Comparison of ENCODE assay signal across 32 cellular contexts in genomic region chr1:41038110-41038509, GRCh38. TPM values are rescaled to one million over a fixed set of nuclear protein-coding genes. Genes with fewer than 3 reads are reported as not detected.
DNase-seq lines count a peak whose midpoint lies in the region; ATAC-seq, FAIRE-seq and TF ChIP-seq lines count a peak whose summit lies in the region.
"Had no signal": no experiment of that assay in that cellular context is flagged by ENCODE, and none has a peak within 500 bp of the region (broad histone marks: within the 10 kb centered on the region; RNA-seq: fewer than 3 reads in every experiment).

No MANE protein-coding gene starts in this region.

- H3K9me3 ChIP-seq in HepG2 (ENCODE audit: low read length) (no peaks in the 10 kb centered on the region), right lobe of liver (no peaks in the 10 kb centered on the region)
- H3K9me3 ChIP-seq: ascending aorta, MG63, sigmoid colon, upper lobe of right lung had no signal

- DNase-seq in HepG2 (ENCODE audit: low spot score): no peak
- no peak for DNase-seq in right lobe of liver
- no peak for DNase-seq in astrocyte of the cerebellum (ENCODE audit: low read depth)
- DNase-seq in fibroblast of the aortic adventitia (ENCODE audit: low read depth): peak; percentile 36
- DNase-seq in NCI-H128 (lab: John Stamatoyannopoulos, UW; ENCODE audit: unreplicated experiment): no peak
- no peak for DNase-seq in mucosa of gallbladder (ENCODE audit: low spot score)
- no peak for DNase-seq in frontal cortex (ENCODE audit: low spot score in 2 of 2)
- DNase-seq: activated CD4-positive, alpha-beta T cell treated with anti-CD3 and anti-CD28 coated beads, Interleukin-2, amount 10 ng/mL, durations not matched to agents 7 days and 5 days; effector memory CD4-positive, alpha-beta T cell; IMR-90; left ventricle myocardium superior; MG63; midbrain; NCI-H146; NCI-H2171 treated with DMSO at 0.1 percent for 48 hours; NCI-H82; nephron progenitor cell; OCI-M1; posterior cingulate gyrus; SIG-M5; sigmoid colon; stimulated activated CD8-positive, alpha-beta memory T cell treated with anti-CD3 and anti-CD28 coated beads, Interleukin-4, amount 100 ng/mL, for 48 hours; T-helper 1 cell; upper lobe of right lung had no signal

- no TSS peak for BruUV-seq in HepG2 (replicated peaks; lab: Mats Ljungman, UMichigan)

- H3K9ac ChIP-seq in HepG2 (ENCODE audit: insufficient read depth, low read depth, low read length): no peak overlapping the region

- ATAC-seq in HepG2: no peak
- ATAC-seq in right lobe of liver: no peak
- ATAC-seq in GM19324 (IDR thresholded peaks at IDR 0.05; ENCODE audit: low FRiP score, unreplicated experiment): no peak
- ATAC-seq: activated naive CD4-positive, alpha-beta T cell treated with anti-CD3 and anti-CD28 coated beads, Interleukin-2, amount 50 U/mL, for 72 hours; left ventricle myocardium superior; upper lobe of right lung had no signal

- CTCF ChIA-PET in HepG2 (lab: Yijun Ruan, JAX; ENCODE audit: low intra/inter-chr PET ratio, low total read pairs): no interaction called here

- intact Hi-C loops in HepG2 (cut with micrococcal nuclease; ENCODE audit: unreplicated experiment) (no loop called here), right lobe of liver (cut with DNase I) (no loop called here)

- POLR2A ChIA-PET in HepG2 (lab: Yijun Ruan, JAX): no interaction called here

- H3K4me2 ChIP-seq in HepG2 (ENCODE audit: low read depth, low read length): no peak overlapping the region

- TF ChIP-seq RAD21 in HepG2 (CRISPR knock-in tag; IDR thresholded peaks at IDR 0.05): no peak

- FAIRE-seq in HepG2 (lab: Jason Lieb, UNC): no peak
- FAIRE-seq in frontal cortex (lab: Jason Lieb, UNC): no peak
- FAIRE-seq: A204.1, G401.6, H54, TTC549 had no signal

- TF ChIP-seq CTCF in HepG2 (CRISPR knock-in tag; IDR thresholded peaks at IDR 0.05) (0 out of 2 replicates have a peak, but pooled peaks have one; percentile 12), right lobe of liver (IDR thresholded peaks at IDR 0.05) (peak in 1 of 4 donors; percentile 22), astrocyte of the cerebellum (IDR thresholded peaks at IDR 0.05; ENCODE audit: low read depth, low read length, missing control alignments) (peak; percentile 35), fibroblast of the aortic adventitia (IDR thresholded peaks at IDR 0.05; ENCODE audit: insufficient read depth, low read length) (peak; percentile 49)

- no peaks in the 10 kb centered on the region for H3K27me3 ChIP-seq in HepG2 (ENCODE audit: control insufficient read depth in 1 of 2, insufficient read depth in 2 of 2, low read length in 2 of 2)
- H3K27me3 ChIP-seq in right lobe of liver: no peaks in the 10 kb centered on the region
- H3K27me3 ChIP-seq: ascending aorta, MG63, sigmoid colon, upper lobe of right lung had no signal

- no peak overlapping the region for H2AFZ ChIP-seq in HepG2 (ENCODE audit: low read length)

- H3K79me2 ChIP-seq in HepG2 (ENCODE audit: insufficient read depth, low read length): no peaks in the 10 kb centered on the region

- no peaks in the 10 kb centered on the region for H4K20me1 ChIP-seq in HepG2 (ENCODE audit: insufficient read depth, low read length)

- H3K36me3 ChIP-seq in HepG2 (replicated peaks in 1 of 2; ENCODE audit: control insufficient read depth in 1 of 2, insufficient read depth in 2 of 2, low read length in 2 of 2) (peaks cover 9 to 49% of the 10 kb centered on the region in 2 experiments), right lobe of liver (peaks cover 0 to 34% (median 2%) of the 10 kb centered on the region in 4 donors)

- H3K27ac ChIP-seq in HepG2 (ENCODE audit: extremely low read length, insufficient read depth, low read length) (no peak overlapping the region), right lobe of liver (no peak overlapping the region)
- H3K27ac ChIP-seq: ascending aorta, C4-2B, sigmoid colon, upper lobe of right lung had no signal

- in situ Hi-C loops in HepG2 (cut with HindIII; ENCODE audit: extremely low pct_ligation_motif_present, low pct_unique_long_range_greater_than_20kb): no loop called here
- in situ Hi-C loops in astrocyte of the cerebellum (cut with HindIII; ENCODE audit: low sequenced_read_pairs): loop anchor here (10.0 kb wide), 1 partner anchor 57 kb away; no protein-coding TSS in a partner anchor

- H3K4me1 ChIP-seq in HepG2 (ENCODE audit: insufficient read depth, low read length) (peaks cover 13% of the 10 kb centered on the region), right lobe of liver (peaks cover 0 to 12% (median 0%) of the 10 kb centered on the region in 4 donors)
- H3K4me1 ChIP-seq: ascending aorta, sigmoid colon, upper lobe of right lung had no signal

- WGBS in HepG2 (ENCODE audit: low lambda C conversion rate): 94% methylated on average over 5 of the region's 5 CpGs
- 90% methylated on average over 2 of the region's 5 CpGs for WGBS in right lobe of liver (ENCODE audit: insufficient coverage, low coverage, low lambda C conversion rate, missing lambda C conversion rate)

- TF ChIP-seq EP300 in HepG2 (IDR thresholded peaks at IDR 0.05; ENCODE audit: low read depth in 2 of 2, low read length in 2 of 2) (no peak), HepG2 (CRISPR knock-in tag; IDR thresholded peaks at IDR 0.05; ENCODE audit: borderline replicate concordance) (no peak)

- no peak for TF ChIP-seq POLR2A in HepG2 (IDR thresholded peaks at IDR 0.05; ENCODE audit: insufficient read depth in 1 of 2, low read depth in 2 of 2, low read length in 2 of 2)
- TF ChIP-seq POLR2A in right lobe of liver (IDR thresholded peaks at IDR 0.05): no peak

- H3K4me3 ChIP-seq in HepG2 (replicated peaks in 1 of 3; ENCODE audit: insufficient read depth in 1 of 3, low read depth in 2 of 3, low read length in 3 of 3) (no peak overlapping the region), right lobe of liver (no peak overlapping the region), astrocyte of the cerebellum (ENCODE audit: low read depth, low read length) (no peak overlapping the region), fibroblast of the aortic adventitia (ENCODE audit: low read depth, low read length) (no peak overlapping the region)
- H3K4me3 ChIP-seq: ascending aorta, MG63, sigmoid colon, upper lobe of right lung had no signal

RNA-seq across cellular contexts. Expression of gene SLFNL1, which starts 16.6 kb away (rescaled TPM):
- total RNA-seq in HepG2 (2016; rRNA removed; fragmentation: Illumina TruSeq; extraction: Trizol) (0.07 TPM in 1 of 2 replicates, not detected in the other), right lobe of liver (under 1 TPM in 3 of 6 experiments, not detected in 3; 0.06 to 0.27 (median 0.14) TPM), fibroblast of the aortic adventitia (ENCODE audit: low replicate concordance) (0.09 and 0.57 TPM in 2 replicates), mucosa of gallbladder (0.60 TPM), frontal cortex (0.82 TPM)
- not detected in 2 replicates for total RNA-seq in HepG2 (2016; cell fraction: cytosol; rRNA removed; fragmentation: Illumina TruSeq; extraction: Trizol; ENCODE audit: low read depth)
- total RNA-seq in HepG2 (2016; cell fraction: insoluble cytoplasmic fraction; rRNA removed; fragmentation: Illumina TruSeq; extraction: Trizol): 0.19 TPM in 1 of 2 replicates, not detected in the other
- 0.09 TPM in 1 of 2 replicates, not detected in the other for total RNA-seq in HepG2 (2016; cell fraction: membrane; rRNA removed; fragmentation: Illumina TruSeq; extraction: Trizol)
- total RNA-seq in HepG2 (2016; cell fraction: nucleus; rRNA removed; fragmentation: Illumina TruSeq; extraction: Trizol): 0.31 and 0.50 TPM in 2 replicates
- polyA plus RNA-seq in HepG2 (2011; rRNA removed): 0.18 and 0.20 TPM in 2 replicates
- 0.05 and 0.08 TPM in 2 replicates for polyA plus RNA-seq in HepG2 (2011; cell fraction: cytosol; rRNA removed)
- 1.2 and 1.7 TPM in 2 replicates for polyA plus RNA-seq in HepG2 (2011; cell fraction: nucleus; rRNA removed)
- polyA plus RNA-seq in HepG2 (2012): 0.44 and 0.65 TPM in 2 replicates
- polyA plus RNA-seq in HepG2 (2016; cell fraction: cytosol; fragmentation: Illumina TruSeq; extraction: Trizol; ENCODE audit: low read depth): not detected in 2 replicates
- polyA plus RNA-seq in HepG2 (2016; cell fraction: insoluble cytoplasmic fraction; fragmentation: Illumina TruSeq; extraction: Trizol; ENCODE audit: low read depth): not detected in 2 replicates
- polyA plus RNA-seq in HepG2 (2016; cell fraction: membrane; fragmentation: Illumina TruSeq; extraction: Trizol; ENCODE audit: low read depth): not detected in 2 replicates
- polyA plus RNA-seq in HepG2 (2016; cell fraction: nucleus; fragmentation: Illumina TruSeq; extraction: Trizol; ENCODE audit: insufficient read depth, low read depth): 0.60 and 0.71 TPM in 2 replicates
- 0.37 and 1.3 TPM in 2 replicates for polyA minus RNA-seq in HepG2 (2011; rRNA and poly(A)+ RNA removed; ENCODE audit: low replicate concordance)
- polyA minus RNA-seq in HepG2 (2011; cell fraction: cytosol; rRNA and poly(A)+ RNA removed): not detected in 2 replicates
- polyA minus RNA-seq in HepG2 (2011; cell fraction: nucleus; rRNA and poly(A)+ RNA removed): 2.1 and 2.4 TPM in 2 replicates
- total RNA-seq: ascending aorta had no signal

RNA-seq across cellular contexts. Expression of gene CTPS1, which starts 58.6 kb away (rescaled TPM):
- total RNA-seq in HepG2 (2016; rRNA removed; fragmentation: Illumina TruSeq; extraction: Trizol): 42.8 and 63.1 TPM in 2 replicates
- total RNA-seq in HepG2 (2016; cell fraction: cytosol; rRNA removed; fragmentation: Illumina TruSeq; extraction: Trizol; ENCODE audit: low read depth): 8.1 and 8.4 TPM in 2 replicates
- 40.9 and 54.3 TPM in 2 replicates for total RNA-seq in HepG2 (2016; cell fraction: insoluble cytoplasmic fraction; rRNA removed; fragmentation: Illumina TruSeq; extraction: Trizol)
- total RNA-seq in HepG2 (2016; cell fraction: membrane; rRNA removed; fragmentation: Illumina TruSeq; extraction: Trizol): 18.5 and 19.2 TPM in 2 replicates
- 56.4 and 60.8 TPM in 2 replicates for total RNA-seq in HepG2 (2016; cell fraction: nucleus; rRNA removed; fragmentation: Illumina TruSeq; extraction: Trizol)
- 9.6 and 10.1 TPM in 2 replicates for polyA plus RNA-seq in HepG2 (2011; rRNA removed)
- polyA plus RNA-seq in HepG2 (2011; cell fraction: cytosol; rRNA removed): 6.4 and 7.9 TPM in 2 replicates
- polyA plus RNA-seq in HepG2 (2011; cell fraction: nucleus; rRNA removed): 42.7 and 43.4 TPM in 2 replicates
- polyA plus RNA-seq in HepG2 (2012): 19.4 and 21.9 TPM in 2 replicates
- polyA plus RNA-seq in HepG2 (2016; cell fraction: cytosol; fragmentation: Illumina TruSeq; extraction: Trizol; ENCODE audit: low read depth): 4.7 and 5.0 TPM in 2 replicates
- 61.3 and 68.4 TPM in 2 replicates for polyA plus RNA-seq in HepG2 (2016; cell fraction: insoluble cytoplasmic fraction; fragmentation: Illumina TruSeq; extraction: Trizol; ENCODE audit: low read depth)
- polyA plus RNA-seq in HepG2 (2016; cell fraction: membrane; fragmentation: Illumina TruSeq; extraction: Trizol; ENCODE audit: low read depth): 9.5 and 10.5 TPM in 2 replicates
- polyA plus RNA-seq in HepG2 (2016; cell fraction: nucleus; fragmentation: Illumina TruSeq; extraction: Trizol; ENCODE audit: insufficient read depth, low read depth): 105 and 109 TPM in 2 replicates
- polyA minus RNA-seq in HepG2 (2011; rRNA and poly(A)+ RNA removed; ENCODE audit: low replicate concordance): 23.3 and 120 TPM in 2 replicates
- polyA minus RNA-seq in HepG2 (2011; cell fraction: cytosol; rRNA and poly(A)+ RNA removed): 7.5 and 8.1 TPM in 2 replicates
- polyA minus RNA-seq in HepG2 (2011; cell fraction: nucleus; rRNA and poly(A)+ RNA removed): 51.4 and 55.3 TPM in 2 replicates
- 10 to 100 TPM; 13.1 to 48.0 (median 42.2) TPM for total RNA-seq in right lobe of liver
- total RNA-seq in fibroblast of the aortic adventitia (ENCODE audit: low replicate concordance): 10.7 and 22.9 TPM in 2 replicates
- 20.4 TPM for total RNA-seq in mucosa of gallbladder
- total RNA-seq in frontal cortex: 14.7 TPM
